Comparison of ENCODE assay signal across 14 cellular contexts in the genomic region with DNA sequence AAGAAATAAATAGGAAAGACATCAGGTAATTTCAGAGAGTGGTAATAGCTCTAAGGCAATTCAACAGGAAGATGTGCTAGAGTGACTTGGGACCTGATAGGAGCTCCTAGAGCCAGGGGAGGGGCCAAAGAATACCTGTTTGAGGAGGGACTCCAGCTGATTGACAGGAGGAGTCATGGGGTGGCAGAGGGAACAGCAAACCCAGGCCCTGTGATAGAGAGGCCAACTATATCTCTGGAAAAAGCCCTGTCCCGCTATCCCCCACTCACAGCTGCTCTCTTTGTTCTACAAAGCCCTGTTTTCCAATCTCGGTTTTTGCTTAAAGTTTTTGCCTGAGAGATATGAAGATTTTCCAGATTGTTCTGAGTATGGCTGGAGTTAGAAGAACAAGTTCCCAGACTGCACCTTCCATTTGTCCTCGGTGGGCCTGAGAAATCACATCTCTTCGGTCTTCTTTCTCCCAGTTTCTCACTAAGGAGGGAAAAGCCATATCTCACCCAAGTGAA. TPM values are rescaled to one million over a fixed set of nuclear protein-coding genes. Genes with fewer than 3 reads are reported as not detected.
DNase-seq lines count a peak whose midpoint lies in the region; ATAC-seq and TF ChIP-seq lines count a peak whose summit lies in the region.
"Had no signal": no experiment of that assay in that cellular context is flagged by ENCODE, and none has a peak within 500 bp of the region (broad histone marks: within the 10 kb centered on the region; RNA-seq: fewer than 3 reads in every experiment).

No MANE protein-coding gene starts in this region.

- no peaks in the 10 kb centered on the region for H3K9me3 Mint-ChIP-seq in activated CD8-positive, alpha-beta T cell treated with anti-CD3 and anti-CD28 coated beads for 36 hours
- H3K9me3 Mint-ChIP-seq in activated CD8-positive, alpha-beta T cell treated with anti-CD3 and anti-CD28 coated beads, Interleukin-2, amount 10 ng/mL, durations not matched to agents 7 days and 5 days (ENCODE audit: insufficient read depth), result no peaks in the 10 kb centered on the region
- H3K9me3 Mint-ChIP-seq in activated B cell treated with CpG ODN at 0.5 μM for 24 hours, result no peaks in the 10 kb centered on the region
- H3K9me3 Mint-ChIP-seq in stimulated activated naive B cell treated with anti-CD40 and anti-IgM and Interleukin-4, amounts not matched to agents 10 μg/mL and 1 μg/mL and 100 μg/mL, for 72 hours, result no peaks in the 10 kb centered on the region
- H3K9me3 Mint-ChIP-seq: activated naive CD4-positive, alpha-beta T cell treated with anti-CD3 and anti-CD28 coated beads for 36 hours had no signal

- DNase-seq in activated CD8-positive, alpha-beta T cell treated with anti-CD3 and anti-CD28 coated beads for 36 hours, result peak; percentile 27
- DNase-seq in activated CD8-positive, alpha-beta T cell treated with anti-CD3 and anti-CD28 coated beads, Interleukin-2, amount 10 ng/mL, durations not matched to agents 7 days and 5 days, result no peak
- DNase-seq in activated B cell treated with CpG ODN at 0.5 μM for 24 hours, result no peak
- no peak for DNase-seq in stimulated activated naive B cell treated with anti-CD40 and anti-IgM and Interleukin-4, amounts not matched to agents 10 μg/mL and 1 μg/mL and 100 μg/mL, for 72 hours
- no peak for DNase-seq in DMS79 treated with DMSO at 0.1 percent for 48 hours (lab: John Stamatoyannopoulos, UW)
- no peak for DNase-seq in left ventricle myocardium superior
- DNase-seq: ACHN; activated CD4-positive, alpha-beta T cell treated with anti-CD3 and anti-CD28 coated beads for 1 hour; activated naive CD4-positive, alpha-beta T cell treated with anti-CD3 and anti-CD28 coated beads for 36 hours; cerebellar nuclear complex; Right ventricle myocardium superior; stimulated activated CD8-positive, alpha-beta memory T cell treated with anti-CD3 and anti-CD28 coated beads, Interleukin-4, amount 100 ng/mL, for 48 hours had no signal

- no peak overlapping the region for H3K27ac Mint-ChIP-seq in activated CD8-positive, alpha-beta T cell treated with anti-CD3 and anti-CD28 coated beads for 36 hours
- no peak overlapping the region for H3K27ac Mint-ChIP-seq in activated CD8-positive, alpha-beta T cell treated with anti-CD3 and anti-CD28 coated beads, Interleukin-2, amount 10 ng/mL, durations not matched to agents 7 days and 5 days
- peak overlapping the region; percentile 82 for H3K27ac Mint-ChIP-seq in activated B cell treated with CpG ODN at 0.5 μM for 24 hours
- H3K27ac Mint-ChIP-seq in stimulated activated naive B cell treated with anti-CD40 and anti-IgM and Interleukin-4, amounts not matched to agents 10 μg/mL and 1 μg/mL and 100 μg/mL, for 72 hours, result no peak overlapping the region
- H3K27ac Mint-ChIP-seq: activated naive CD4-positive, alpha-beta T cell treated with anti-CD3 and anti-CD28 coated beads for 36 hours had no signal

- no peak overlapping the region for H3K4me3 Mint-ChIP-seq in activated CD8-positive, alpha-beta T cell treated with anti-CD3 and anti-CD28 coated beads for 36 hours
- H3K4me3 Mint-ChIP-seq in activated CD8-positive, alpha-beta T cell treated with anti-CD3 and anti-CD28 coated beads, Interleukin-2, amount 10 ng/mL, durations not matched to agents 7 days and 5 days, result no peak overlapping the region
- peak overlapping the region; percentile 59 for H3K4me3 Mint-ChIP-seq in activated B cell treated with CpG ODN at 0.5 μM for 24 hours
- no peak overlapping the region for H3K4me3 Mint-ChIP-seq in stimulated activated naive B cell treated with anti-CD40 and anti-IgM and Interleukin-4, amounts not matched to agents 10 μg/mL and 1 μg/mL and 100 μg/mL, for 72 hours
- H3K4me3 Mint-ChIP-seq: activated naive CD4-positive, alpha-beta T cell treated with anti-CD3 and anti-CD28 coated beads for 36 hours had no signal

- POLR2A ChIA-PET in activated CD8-positive, alpha-beta T cell treated with anti-CD3 and anti-CD28 coated beads for 36 hours (lab: Charles Lee), result interaction anchor here (0.6 to 1.2 kb wide), 2 partner anchors 10 to 23 kb away, joined by 3 to 4 read pairs; no protein-coding TSS in a partner anchor
- POLR2A ChIA-PET in activated CD8-positive, alpha-beta T cell treated with anti-CD3 and anti-CD28 coated beads, Interleukin-2, amount 10 ng/mL, durations not matched to agents 7 days and 5 days (lab: Charles Lee), result interaction anchor here (0.8 kb wide), 1 partner anchor 172 kb away, joined by 3 read pairs; no protein-coding TSS in a partner anchor
- POLR2A ChIA-PET in activated B cell treated with CpG ODN at 0.5 μM for 24 hours (lab: Charles Lee), result interaction anchor here (0.7 to 1.5 kb wide), 4 partner anchors 9 to 177 kb away, joined by 3 to 24 read pairs (median 5); a partner anchor contains a TSS

- no peak for TF ChIP-seq CTCF in activated CD8-positive, alpha-beta T cell treated with anti-CD3 and anti-CD28 coated beads for 36 hours (IDR thresholded peaks at IDR 0.05)
- no peak for TF ChIP-seq CTCF in activated B cell treated with CpG ODN at 0.5 μM for 24 hours (IDR thresholded peaks at IDR 0.05)

- peaks cover 15% of the 10 kb centered on the region for H3K4me1 Mint-ChIP-seq in activated CD8-positive, alpha-beta T cell treated with anti-CD3 and anti-CD28 coated beads for 36 hours (ENCODE audit: low read depth)
- H3K4me1 Mint-ChIP-seq in activated CD8-positive, alpha-beta T cell treated with anti-CD3 and anti-CD28 coated beads, Interleukin-2, amount 10 ng/mL, durations not matched to agents 7 days and 5 days (ENCODE audit: low read depth), result peaks cover 22% of the 10 kb centered on the region
- peaks cover 30% of the 10 kb centered on the region for H3K4me1 Mint-ChIP-seq in activated B cell treated with CpG ODN at 0.5 μM for 24 hours
- peaks cover 25 to 32% of the 10 kb centered on the region in 2 donors for H3K4me1 Mint-ChIP-seq in stimulated activated naive B cell treated with anti-CD40 and anti-IgM and Interleukin-4, amounts not matched to agents 10 μg/mL and 1 μg/mL and 100 μg/mL, for 72 hours

- CTCF ChIA-PET in activated CD8-positive, alpha-beta T cell treated with anti-CD3 and anti-CD28 coated beads for 36 hours (lab: Charles Lee), result interaction anchor here (0.7 to 1.2 kb wide), 3 partner anchors 11 to 186 kb away, joined by 3 to 6 read pairs (median 4); no protein-coding TSS in a partner anchor
- CTCF ChIA-PET in activated CD8-positive, alpha-beta T cell treated with anti-CD3 and anti-CD28 coated beads, Interleukin-2, amount 10 ng/mL, durations not matched to agents 7 days and 5 days (lab: Charles Lee), result interaction anchor here (1.0 to 1.3 kb wide), 4 partner anchors 10 to 185 kb away, joined by 3 to 9 read pairs (median 4); no protein-coding TSS in a partner anchor
- CTCF ChIA-PET in activated B cell treated with CpG ODN at 0.5 μM for 24 hours (lab: Charles Lee), result interaction anchor here (1.3 kb wide), 1 partner anchor 13 kb away, joined by 4 read pairs; no protein-coding TSS in a partner anchor

- H3K36me3 Mint-ChIP-seq in activated CD8-positive, alpha-beta T cell treated with anti-CD3 and anti-CD28 coated beads for 36 hours (ENCODE audit: low read depth), result no peaks in the 10 kb centered on the region
- no peaks in the 10 kb centered on the region for H3K36me3 Mint-ChIP-seq in activated CD8-positive, alpha-beta T cell treated with anti-CD3 and anti-CD28 coated beads, Interleukin-2, amount 10 ng/mL, durations not matched to agents 7 days and 5 days (ENCODE audit: low read depth)
- no peaks in the 10 kb centered on the region for H3K36me3 Mint-ChIP-seq in activated B cell treated with CpG ODN at 0.5 μM for 24 hours (ENCODE audit: low read depth)
- no peaks in the 10 kb centered on the region for H3K36me3 Mint-ChIP-seq in stimulated activated naive B cell treated with anti-CD40 and anti-IgM and Interleukin-4, amounts not matched to agents 10 μg/mL and 1 μg/mL and 100 μg/mL, for 72 hours

- H3K27me3 Mint-ChIP-seq in activated CD8-positive, alpha-beta T cell treated with anti-CD3 and anti-CD28 coated beads for 36 hours, result no peaks in the 10 kb centered on the region
- H3K27me3 Mint-ChIP-seq in activated CD8-positive, alpha-beta T cell treated with anti-CD3 and anti-CD28 coated beads, Interleukin-2, amount 10 ng/mL, durations not matched to agents 7 days and 5 days (ENCODE audit: low read depth), result peaks cover 3% of the 10 kb centered on the region
- no peaks in the 10 kb centered on the region for H3K27me3 Mint-ChIP-seq in activated B cell treated with CpG ODN at 0.5 μM for 24 hours
- H3K27me3 Mint-ChIP-seq in stimulated activated naive B cell treated with anti-CD40 and anti-IgM and Interleukin-4, amounts not matched to agents 10 μg/mL and 1 μg/mL and 100 μg/mL, for 72 hours, result no peaks in the 10 kb centered on the region

- intact Hi-C loops in activated CD8-positive, alpha-beta T cell treated with anti-CD3 and anti-CD28 coated beads for 36 hours (cut with micrococcal nuclease), result no loop called here
- intact Hi-C loops in activated B cell treated with CpG ODN at 0.5 μM for 24 hours (cut with micrococcal nuclease), result loop anchor here (1.0 kb wide), 1 partner anchor 9 kb away; a partner anchor contains a TSS
- intact Hi-C loops in left ventricle myocardium superior (cut with micrococcal nuclease), result no loop called here

- peak; percentile 55 for ATAC-seq in activated CD8-positive, alpha-beta T cell treated with anti-CD3 and anti-CD28 coated beads for 36 hours
- ATAC-seq in activated CD8-positive, alpha-beta T cell treated with anti-CD3 and anti-CD28 coated beads, Interleukin-2, amount 10 ng/mL, durations not matched to agents 7 days and 5 days, result no peak
- ATAC-seq in HG02623 (IDR thresholded peaks at IDR 0.05; ENCODE audit: unreplicated experiment) (peak; percentile 66), activated B cell treated with CpG ODN at 0.5 μM for 24 hours (ENCODE audit: low read depth) (peak; percentile 90), HG02852 (IDR thresholded peaks at IDR 0.05; ENCODE audit: unreplicated experiment) (no peak), left ventricle myocardium superior (no peak)
- ATAC-seq in stimulated activated naive B cell treated with anti-CD40 and anti-IgM and Interleukin-4, amounts not matched to agents 10 μg/mL and 1 μg/mL and 100 μg/mL, for 72 hours (replicated peaks), result peak; percentile 67 to 79

RNA-seq across cellular contexts. Expression of a gene that starts 9.0 kb away (rescaled TPM):
- total RNA-seq in activated CD8-positive, alpha-beta T cell treated with anti-CD3 and anti-CD28 coated beads for 36 hours, result 10 to 100 TPM; 60.1 to 64.8 TPM
- total RNA-seq in activated CD8-positive, alpha-beta T cell treated with anti-CD3 and anti-CD28 coated beads, Interleukin-2, amount 10 ng/mL, durations not matched to agents 7 days and 5 days, result 10 to 100 TPM; 91.8 to 98.4 TPM
- 103 and 108 TPM in 2 replicates for total RNA-seq in activated B cell treated with CpG ODN at 0.5 μM for 24 hours
- total RNA-seq in left ventricle myocardium superior, result 38.5 TPM

RNA-seq across cellular contexts. Expression of a gene that starts 37.8 kb away (rescaled TPM):
- total RNA-seq in activated CD8-positive, alpha-beta T cell treated with anti-CD3 and anti-CD28 coated beads for 36 hours, result 1 to 10 TPM; 1.3 to 2.2 TPM
- total RNA-seq in activated CD8-positive, alpha-beta T cell treated with anti-CD3 and anti-CD28 coated beads, Interleukin-2, amount 10 ng/mL, durations not matched to agents 7 days and 5 days, result 1 to 10 TPM in 1 of 2 experiments, under 1 TPM in 1; 0.53 to 1.9 TPM
- total RNA-seq in activated B cell treated with CpG ODN at 0.5 μM for 24 hours, result 1.5 and 3.0 TPM in 2 replicates
- 1.4 TPM for total RNA-seq in left ventricle myocardium superior

Comparison
In these comparisons a context has a peak if more than half of its experiments do, and no peak if none do; other contexts are left out.
1. ATAC-seq: peak in activated CD8-positive, alpha-beta T cell treated with anti-CD3 and anti-CD28 coated beads for 36 hours (single experiment), HG02623 (single experiment), activated B cell treated with CpG ODN at 0.5 μM for 24 hours (single experiment) and stimulated activated naive B cell treated with anti-CD40 and anti-IgM and Interleukin-4, amounts not matched to agents 10 μg/mL and 1 μg/mL and 100 μg/mL, for 72 hours (2 of 2); none in activated CD8-positive, alpha-beta T cell treated with anti-CD3 and anti-CD28 coated beads, Interleukin-2, amount 10 ng/mL, durations not matched to agents 7 days and 5 days (single experiment), HG02852 (single experiment) and left ventricle myocardium superior (single experiment).